ENCODE assay signal across 8 cellular contexts in the genomic region with DNA sequence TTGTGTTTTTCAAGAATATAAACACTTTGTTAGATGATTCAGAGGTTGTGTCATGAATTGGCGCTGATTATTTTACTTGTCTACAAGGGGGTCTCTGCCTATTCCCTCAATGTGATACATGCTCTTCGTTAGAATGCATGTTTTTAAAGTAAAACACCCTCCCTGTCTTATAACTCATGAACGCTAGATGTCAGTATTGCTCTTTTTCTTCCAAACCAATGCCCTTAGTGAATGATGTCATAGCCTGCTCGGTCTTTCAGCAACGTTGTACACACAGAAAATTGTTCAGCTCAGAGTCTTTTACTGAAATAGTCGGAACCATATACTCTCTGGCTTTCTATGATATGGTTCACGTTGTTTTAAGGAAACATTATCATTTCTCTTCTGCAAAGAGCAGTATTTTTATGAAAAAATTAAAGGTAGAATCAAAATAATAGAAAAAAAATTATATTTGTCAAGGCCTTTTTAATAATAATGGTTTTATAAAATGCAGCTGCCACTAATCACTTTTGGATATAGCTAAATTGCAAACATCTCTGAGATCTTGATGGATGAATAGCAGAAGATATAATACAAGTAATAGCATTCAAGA.
A peak's percentile ranks its signal among the peaks of the same experiment; 100 is the strongest.
DNase-seq lines count a peak whose midpoint lies in the region; ATAC-seq and TF ChIP-seq lines count a peak whose summit lies in the region.

No MANE protein-coding gene starts in this region.

- 0 to 3% (median 1%) methylated on average over 7 of the region's 7 CpGs for WGBS in spleen, 5 donors

- H3K27ac ChIP-seq in ascending aorta (no peak overlapping the region), spleen (no peak overlapping the region)

- intact Hi-C loops in ascending aorta (cut with DNase I) (loop anchor here (1.0 to 5.0 kb wide), 2 partner anchors 428 to 1986 kb away; no protein-coding TSS in a partner anchor), spleen (cut with DNase I; ENCODE audit: low total_unique reads) (no loop called here)

- no peaks in the 10 kb centered on the region for H3K36me3 ChIP-seq in ascending aorta
- no peaks in the 10 kb centered on the region for H3K36me3 ChIP-seq in spleen

- H3K9me3 ChIP-seq in ascending aorta (no peaks in the 10 kb centered on the region), spleen (no peaks in the 10 kb centered on the region)

- DNase-seq in ELR (ENCODE audit: low read depth) = peak; percentile 80
- peak; percentile 70 to 89 for DNase-seq in NCI-H446 (lab: John Stamatoyannopoulos, UW)
- no peak for DNase-seq in ascending aorta (ENCODE audit: low spot score in 2 of 2)
- peak; percentile 23 for DNase-seq in hepatic stellate cell (ENCODE audit: low spot score)
- DNase-seq in spleen = no peak
- DNase-seq in effector CD8-positive, alpha-beta T cell (lab: John Stamatoyannopoulos, UW) = no peak

- peak; percentile 97 for ATAC-seq in GM19467 (IDR thresholded peaks at IDR 0.05; ENCODE audit: unreplicated experiment)
- peak; percentile 97 for ATAC-seq in HG03439 (IDR thresholded peaks at IDR 0.05; ENCODE audit: unreplicated experiment)

- TF ChIP-seq CTCF in ascending aorta (IDR thresholded peaks at IDR 0.05) (peak; percentile 36 to 68 (median 67)), spleen (IDR thresholded peaks at IDR 0.05 in 8 of 11, conservative IDR thresholded peaks at IDR 0.05 in 3 of 11) (peak in 9 of 11 experiments; percentile 20 to 68 (median 54))

- TF ChIP-seq POLR2A in spleen (IDR thresholded peaks at IDR 0.05) = no peak

- H3K4me3 ChIP-seq in ascending aorta = no peak overlapping the region
- no peak overlapping the region for H3K4me3 ChIP-seq in spleen

- H3K4me1 ChIP-seq in ascending aorta = no peaks in the 10 kb centered on the region
- H3K4me1 ChIP-seq in spleen = no peaks in the 10 kb centered on the region

- no peaks in the 10 kb centered on the region for H3K27me3 ChIP-seq in ascending aorta
- H3K27me3 ChIP-seq in spleen (replicated peaks in 1 of 7) = peaks cover 0 to 4% (median 0%) of the 10 kb centered on the region in 7 donors

Comparison
In these comparisons a context has a peak if more than half of its experiments do, and no peak if none do; other contexts are left out.
1. DNase-seq: peak in ELR (single experiment), NCI-H446 (2 of 2) and hepatic stellate cell (single experiment); none in ascending aorta (0 of 2), spleen (single experiment) and effector CD8-positive, alpha-beta T cell (single experiment).